14 cellular contexts compared by ENCODE assay signal in the genomic region with DNA sequence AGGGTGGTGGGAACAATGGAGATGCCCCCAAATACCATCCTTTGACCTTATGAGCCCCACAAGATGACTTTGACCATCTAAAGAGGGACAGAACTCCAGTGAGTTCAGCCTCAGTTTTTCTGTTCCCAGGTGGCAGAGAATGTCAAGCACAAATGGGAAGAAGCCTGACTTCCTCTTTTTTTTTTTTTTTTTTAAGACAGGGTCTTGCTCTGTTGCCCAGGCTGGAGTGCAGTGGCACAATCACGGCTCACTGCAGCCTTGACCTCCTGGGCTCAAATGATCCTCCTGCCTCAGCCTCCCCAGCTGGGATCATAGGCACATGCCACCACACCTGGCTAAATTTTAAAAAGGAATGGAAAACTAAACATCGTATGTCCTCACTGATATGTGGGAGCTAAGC. TPM values are rescaled to one million over a fixed set of nuclear protein-coding genes. Genes with fewer than 3 reads are reported as not detected.
DNase-seq lines count a peak whose midpoint lies in the region; ATAC-seq, FAIRE-seq and TF ChIP-seq lines count a peak whose summit lies in the region.
"Not testable (repeated sequence)": the region's sequence is repeated elsewhere in the genome, so short reads cannot be mapped to it uniquely, and the experiment has no call there.
"Had no signal": no experiment of that assay in that cellular context is flagged by ENCODE, and none has a peak within 500 bp of the region (broad histone marks: within the 10 kb centered on the region; RNA-seq: fewer than 3 reads in every experiment).

No MANE protein-coding gene starts in this region.

- not testable (repeated sequence) for H3K4me1 Mint-ChIP-seq in progenitor cell of endocrine pancreas (ENCODE audit: low read depth)

- not testable (repeated sequence) for H2AFZ ChIP-seq in GM12878 (ENCODE audit: control insufficient read depth, low read depth, low read length)

- H3K79me2 ChIP-seq in GM12878 (ENCODE audit: control insufficient read depth, insufficient read depth, low read length) = not testable (repeated sequence)

- TF ChIP-seq RAD21 in GM12878 (IDR thresholded peaks at IDR 0.05; ENCODE audit: insufficient read depth, low read depth, low read length) = not testable (repeated sequence)

- not testable (repeated sequence) for H4K20me1 ChIP-seq in GM12878 (ENCODE audit: control insufficient read depth, insufficient read depth)

- TF ChIP-seq EP300 in GM12878 (IDR thresholded peaks at IDR 0.05; ENCODE audit: borderline replicate concordance in 1 of 2, control insufficient read depth in 1 of 2, low read depth in 2 of 2, low read length in 2 of 2) = not testable (repeated sequence)

- H3K4me3 Mint-ChIP-seq in progenitor cell of endocrine pancreas (ENCODE audit: low read depth) = not testable (repeated sequence)

- TF ChIP-seq CTCF in GM12878 (IDR thresholded peaks at IDR 0.05 in 2 of 3, conservative IDR thresholded peaks at IDR 0.05 in 1 of 3; ENCODE audit: control insufficient read depth in 2 of 3, extremely low read depth in 1 of 3, insufficient read depth in 1 of 3, low read depth in 3 of 3, low read length in 3 of 3); progenitor cell of endocrine pancreas (IDR thresholded peaks at IDR 0.05; ENCODE audit: unreplicated experiment): not testable (repeated sequence)

- peak overlapping the region; percentile 56 for H3K27ac Mint-ChIP-seq in progenitor cell of endocrine pancreas

- not testable (repeated sequence) for H3K9ac ChIP-seq in GM12878 (ENCODE audit: control insufficient read depth, insufficient read depth, low read length)

- RAD21 ChIA-PET in GM12878 (lab: Charles Lee; ENCODE audit: unreplicated experiment) = not testable (repeated sequence)

- ATAC-seq in GM12878 = not testable (repeated sequence)

- H3K27ac ChIP-seq in GM12878 (ENCODE audit: control insufficient read depth, insufficient read depth) = not testable (repeated sequence)
- peak overlapping the region; percentile 94 for H3K27ac ChIP-seq in epithelial cell of prostate

- H3K36me3 Mint-ChIP-seq in progenitor cell of endocrine pancreas (ENCODE audit: insufficient read depth) = not testable (repeated sequence)

- not testable (repeated sequence) for BruUV-seq in GM12878 (replicated peaks; lab: Mats Ljungman, UMichigan)

- not testable (repeated sequence) for H3K9me3 Mint-ChIP-seq in progenitor cell of endocrine pancreas (ENCODE audit: low read depth)

- POLR2A ChIA-PET in GM12878 (lab: Charles Lee) = not testable (repeated sequence)

- TF ChIP-seq POLR2A in GM12878 (IDR thresholded peaks at IDR 0.05; ENCODE audit: low read depth, low read length) = not testable (repeated sequence)

- not testable (repeated sequence) for H3K9me3 ChIP-seq in GM12878 (replicated peaks; ENCODE audit: control insufficient read depth, insufficient read depth, low read length)

- 19% methylated on average over 2 of the region's 2 CpGs for WGBS in GM12878 (ENCODE audit: insufficient coverage, insufficient replicate concordance, low lambda C conversion rate, missing lambda C conversion rate)

- SMC1A ChIA-PET in GM12878 (lab: Charles Lee; ENCODE audit: uncharacterized antibody, unreplicated experiment) = not testable (repeated sequence)

- H3K36me3 ChIP-seq in GM12878 (ENCODE audit: control insufficient read depth in 2 of 2, insufficient read depth in 2 of 2, low read length in 1 of 2) = not testable (repeated sequence)

- FAIRE-seq in GM12878 (lab: Jason Lieb, UNC) = not testable (repeated sequence)

- DNase-seq in KBM-7 (peak; percentile 15), mesenteric fat pad (ENCODE audit: low spot score) (peak; percentile 9)
- not testable (repeated sequence) for DNase-seq in GM12878 (ENCODE audit: low read depth, low spot score); epithelial cell of prostate (ENCODE audit: low read depth, low spot score); progenitor cell of endocrine pancreas (ENCODE audit: low spot score, unreplicated experiment)

- H3K4me3 ChIP-seq in GM12878 = not testable (repeated sequence)

- CTCF ChIA-PET in GM12878 (lab: Yijun Ruan, JAX) = not testable (repeated sequence)

- H3K4me2 ChIP-seq in GM12878 (ENCODE audit: control insufficient read depth, insufficient read depth) = not testable (repeated sequence)

- not testable (repeated sequence) for H3K27me3 Mint-ChIP-seq in progenitor cell of endocrine pancreas

- H3K27me3 ChIP-seq in GM12878 (replicated peaks in 1 of 2; ENCODE audit: control insufficient read depth in 2 of 2, insufficient read depth in 2 of 2, low read length in 1 of 2) = not testable (repeated sequence)

- intact Hi-C loops in GM12878 (cut with micrococcal nuclease; ENCODE audit: unreplicated experiment) = not testable (repeated sequence)

- H3K4me1 ChIP-seq in GM12878 (ENCODE audit: control insufficient read depth, insufficient read depth, low read length) = not testable (repeated sequence)

- in situ Hi-C loops in KBM-7 (cut with MboI; ENCODE audit: low pct_unique_long_range_greater_than_20kb, low sequenced_read_pairs); GM12878 (cut with MboI): not testable (repeated sequence)

TF ChIP-seq in GM12878, 131 proteins besides CTCF, POLR2A, EP300 and RAD21:
- 0 out of 2 replicates have a peak, but pooled peaks have one; percentile 12 for TF ChIP-seq SPI1 (IDR thresholded peaks at IDR 0.05; ENCODE audit: borderline replicate concordance, insufficient read depth, low read depth, low read length)

RNA-seq across cellular contexts. Expression of gene CSF3R, which starts 28.5 kb away (rescaled TPM):
- not detected in 2 replicates for total RNA-seq in GM12878 (2013; cell fraction: nucleolus; rRNA removed)
- total RNA-seq in GM12878 (2014; rRNA removed) (not detected in 2 replicates), GM12878 (2014; rRNA removed; fragmentation: Illumina TruSeq; extraction: Trizol) (not detected in 2 replicates), GM12878 (2021) (0.13 TPM in 1 of 2 replicates, not detected in the other), mesenteric fat pad (82.0 TPM), progenitor cell of endocrine pancreas (4.2 and 5.5 TPM in 2 replicates)
- polyA plus RNA-seq in GM12878 (2011; ENCODE audit: low read depth) = not detected
- polyA plus RNA-seq in GM12878 (2011; rRNA removed) (not detected in 2 replicates), GM12878 (2014; fragmentation: Illumina TruSeq; extraction: Trizol) (not detected in 2 replicates), GM12878 (2014; fragmentation: Nextera tagmentation; extraction: Ambion mirVana) (not detected), GM12878 (2014; rRNA removed) (not detected in 2 replicates), GM12878 (2016; fragmentation: Nextera tagmentation; extraction: Ambion mirVana) (not detected)
- not detected in 2 replicates for polyA plus RNA-seq in GM12878 (2011; cell fraction: cytosol; rRNA removed)
- not detected in 2 replicates for polyA plus RNA-seq in GM12878 (2011; cell fraction: nucleus; rRNA removed)
- 0.05 TPM in 1 of 2 replicates, not detected in the other for polyA plus RNA-seq in GM12878 (2012)
- polyA minus RNA-seq in GM12878 (2011; rRNA and poly(A)+ RNA removed) = not detected in 2 replicates
- not detected in 2 replicates for polyA minus RNA-seq in GM12878 (2011; cell fraction: cytosol; rRNA and poly(A)+ RNA removed)
- not detected in 2 replicates for polyA minus RNA-seq in GM12878 (2011; cell fraction: nucleus; rRNA and poly(A)+ RNA removed)
- total RNA-seq: A172, A673, Calu3, Daoy, G401, GM23248, H1 had no signal
- polyA plus RNA-seq: BJ; CD4-positive, alpha-beta memory T cell; GM23248; H1 had no signal

RNA-seq across cellular contexts. Expression of gene MRPS15, which starts 47.0 kb away (rescaled TPM):
- 22.7 and 27.4 TPM in 2 replicates for total RNA-seq in GM12878 (2013; cell fraction: nucleolus; rRNA removed)
- 114 and 124 TPM in 2 replicates for total RNA-seq in GM12878 (2014; rRNA removed)
- 90.6 and 99.7 TPM in 2 replicates for total RNA-seq in GM12878 (2014; rRNA removed; fragmentation: Illumina TruSeq; extraction: Trizol)
- 99.3 and 100 TPM in 2 replicates for total RNA-seq in GM12878 (2021)
- polyA plus RNA-seq in GM12878 (2011; ENCODE audit: low read depth) = 31.7 TPM
- 83.1 and 103 TPM in 2 replicates for polyA plus RNA-seq in GM12878 (2011; rRNA removed)
- polyA plus RNA-seq in GM12878 (2011; cell fraction: cytosol; rRNA removed) = 68.6 and 77.9 TPM in 2 replicates
- 38.0 and 40.9 TPM in 2 replicates for polyA plus RNA-seq in GM12878 (2011; cell fraction: nucleus; rRNA removed)
- polyA plus RNA-seq in GM12878 (2012) = 56.3 and 71.8 TPM in 2 replicates
- polyA plus RNA-seq in GM12878 (2014; fragmentation: Illumina TruSeq; extraction: Trizol) = 148 and 157 TPM in 2 replicates
- 10 to 100 TPM; 41.1 to 72.0 TPM for polyA plus RNA-seq in GM12878 (2014; fragmentation: Nextera tagmentation; extraction: Ambion mirVana)
- polyA plus RNA-seq in GM12878 (2014; rRNA removed) = 166 and 171 TPM in 2 replicates
- polyA plus RNA-seq in GM12878 (2016; fragmentation: Nextera tagmentation; extraction: Ambion mirVana) = 100 to 1,000 TPM; 200 to 207 TPM
- 22.9 and 26.3 TPM in 2 replicates for polyA minus RNA-seq in GM12878 (2011; rRNA and poly(A)+ RNA removed)
- polyA minus RNA-seq in GM12878 (2011; cell fraction: cytosol; rRNA and poly(A)+ RNA removed) = 13.2 and 14.8 TPM in 2 replicates
- 7.3 and 15.6 TPM in 2 replicates for polyA minus RNA-seq in GM12878 (2011; cell fraction: nucleus; rRNA and poly(A)+ RNA removed)
- 83.4 TPM for total RNA-seq in mesenteric fat pad
- 72.0 and 76.4 TPM in 2 replicates for total RNA-seq in progenitor cell of endocrine pancreas

Comparison
In these comparisons a context has a peak if more than half of its experiments do, and no peak if none do; other contexts are left out.
1. RNA of gene CSF3R, which starts 28.5 kb away (total RNA-seq): 82.0 TPM in mesenteric fat pad (single experiment); 4.2 to 5.5 TPM in progenitor cell of endocrine pancreas and 0.13 TPM in GM12878; every median in the first group is over 10 times any median in the second.